ENCODE assay signal across 18 cellular contexts in genomic region chr16:50035468-50035992, GRCh38. TPM values are rescaled to one million over a fixed set of nuclear protein-coding genes. Genes with fewer than 3 reads are reported as not detected.
DNase-seq lines count a peak whose midpoint lies in the region; ATAC-seq, FAIRE-seq and TF ChIP-seq lines count a peak whose summit lies in the region.
"Had no signal": no experiment of that assay in that cellular context is flagged by ENCODE, and none has a peak within 500 bp of the region (broad histone marks: within the 10 kb centered on the region; RNA-seq: fewer than 3 reads in every experiment).

No MANE protein-coding gene starts in this region.

- no peaks in the 10 kb centered on the region for H3K27me3 Mint-ChIP-seq in WTC11 (ENCODE audit: low read depth)
- H3K27me3 Mint-ChIP-seq: IgD-negative memory B cell had no signal

- ATAC-seq in WTC11 (no peak), right lobe of liver (peak; percentile 65 to 90 (median 74)), HG03097 (IDR thresholded peaks at IDR 0.05; ENCODE audit: low FRiP score, unreplicated experiment) (no peak), GM21737 (IDR thresholded peaks at IDR 0.05; ENCODE audit: unreplicated experiment) (no peak)

- H3K36me3 Mint-ChIP-seq in WTC11, result peaks cover 21% of the 10 kb centered on the region

- no peak overlapping the region for H3K4me3 ChIP-seq in right lobe of liver

- no peaks in the 10 kb centered on the region for H3K9me3 ChIP-seq in right lobe of liver

- no peaks in the 10 kb centered on the region for H3K9me3 Mint-ChIP-seq in WTC11
- H3K9me3 Mint-ChIP-seq: IgD-negative memory B cell had no signal

- no peak for TF ChIP-seq POLR2A in right lobe of liver (IDR thresholded peaks at IDR 0.05)

- CTCF ChIA-PET in WTC11 (lab: Charles Lee) (interaction anchor here (7.2 kb wide), 1 partner anchor 10 kb away, joined by 41 read pairs; the partner anchor contains the start of gene CNEP1R1), GM10248 (lab: Yijun Ruan, JAX) (interaction anchor here (1.2 to 6.4 kb wide), 4 partner anchors 8 to 176 kb away, joined by 3 to 37 read pairs (median 12); partner anchors contain the start of gene CNEP1R1)

- POLR2A ChIA-PET in WTC11 (lab: Charles Lee) (no interaction called here), GM10248 (lab: Yijun Ruan, JAX) (no interaction called here)

- TF ChIP-seq CTCF in 22Rv1 (IDR thresholded peaks at IDR 0.05) (no peak), WTC11 (IDR thresholded peaks at IDR 0.05) (no peak), right lobe of liver (IDR thresholded peaks at IDR 0.05) (no peak), GM10248 (IDR thresholded peaks at IDR 0.05; ENCODE audit: control extremely low read depth, extremely low read depth, low read depth, missing control alignments) (no peak)

- peak; percentile 65 for DNase-seq in HT-29 (ENCODE audit: low spot score)
- DNase-seq in WTC11 (ENCODE audit: low spot score), result no peak
- DNase-seq in right lobe of liver, result no peak
- DNase-seq in GM10248 (ENCODE audit: extremely low spot score), result no peak
- no peak for DNase-seq in RCC 7860 (ENCODE audit: low spot score)
- DNase-seq: GF-D8; MV-4-11; NCI-H1436; NCI-H2029 treated with DMSO at 0.1 percent for 48 hours; NCI-H510A treated with DMSO at 0.1 percent for 48 hours; NK-92 treated with Interleukin-12 subunit alpha and Interleukin-12 subunit beta, amount 100 ng/mL, for 24 hours; OCI-M1 had no signal

- no peak overlapping the region for H3K27ac Mint-ChIP-seq in WTC11
- H3K27ac Mint-ChIP-seq: IgD-negative memory B cell had no signal

- intact Hi-C loops in right lobe of liver (cut with DNase I), result no loop called here

- FAIRE-seq in RCC 7860 (lab: Jason Lieb, UNC), result no peak
- FAIRE-seq: D721Med, H1 had no signal

- peaks cover 0 to 4% (median 0%) of the 10 kb centered on the region in 4 donors for H3K36me3 ChIP-seq in right lobe of liver

- no peaks in the 10 kb centered on the region for H3K27me3 ChIP-seq in right lobe of liver

- 40% methylated on average over 3 of the region's 3 CpGs for WGBS in right lobe of liver (ENCODE audit: insufficient coverage, low coverage, low lambda C conversion rate, missing lambda C conversion rate)

- H3K4me3 Mint-ChIP-seq in WTC11, result no peak overlapping the region
- H3K4me3 Mint-ChIP-seq: IgD-negative memory B cell had no signal

- peaks cover 0 to 12% (median 3%) of the 10 kb centered on the region in 4 donors for H3K4me1 ChIP-seq in right lobe of liver

- H3K27ac ChIP-seq in 22Rv1 (peak overlapping the region; percentile 82), right lobe of liver (peak overlapping the region in 2 of 3 donors; percentile 6 to 16)

- peaks cover 8% of the 10 kb centered on the region for H3K4me1 Mint-ChIP-seq in WTC11

TF ChIP-seq in WTC11, 78 proteins besides CTCF, POLR2A, EP300 and RAD21:
- TF ChIP-seq GABPB1 (CRISPR knock-in tag; IDR thresholded peaks at IDR 0.05) (peak; percentile 64), NFATC4 (CRISPR knock-in tag; IDR thresholded peaks at IDR 0.05) (no peak)
TF ChIP-seq in WTC11: peak in this region for 1.

RNA-seq across cellular contexts. Expression of gene CNEP1R1, which starts 10.5 kb away (rescaled TPM):
- total RNA-seq in HT-29 (2014; rRNA removed; shearing (Covaris generic)), result 4.4 and 5.4 TPM in 2 replicates
- total RNA-seq in WTC11 (2021), result 13.2 to 13.8 TPM (median 13.7 TPM) in 3 replicates
- total RNA-seq in right lobe of liver, result 1 to 10 TPM; 6.0 to 9.6 (median 7.5) TPM

RNA-seq across cellular contexts. Expression of gene HEATR3, which starts 30.2 kb away (rescaled TPM):
- 17.1 and 36.0 TPM in 2 replicates for total RNA-seq in HT-29 (2014; rRNA removed; shearing (Covaris generic))
- total RNA-seq in WTC11 (2021) (27.8 to 28.1 TPM (median 28.0 TPM) in 3 replicates), right lobe of liver (10 to 100 TPM in 5 of 6 experiments, 1 to 10 TPM in 1; 8.7 to 21.1 (median 12.2) TPM)

Comparison
In these comparisons a context has a peak if more than half of its experiments do, and no peak if none do; other contexts are left out.
1. ATAC-seq: peak in right lobe of liver (4 of 4); none in WTC11 (single experiment), HG03097 (single experiment) and GM21737 (single experiment).